ENCODE assay signal across 14 cellular contexts in the genomic region with DNA sequence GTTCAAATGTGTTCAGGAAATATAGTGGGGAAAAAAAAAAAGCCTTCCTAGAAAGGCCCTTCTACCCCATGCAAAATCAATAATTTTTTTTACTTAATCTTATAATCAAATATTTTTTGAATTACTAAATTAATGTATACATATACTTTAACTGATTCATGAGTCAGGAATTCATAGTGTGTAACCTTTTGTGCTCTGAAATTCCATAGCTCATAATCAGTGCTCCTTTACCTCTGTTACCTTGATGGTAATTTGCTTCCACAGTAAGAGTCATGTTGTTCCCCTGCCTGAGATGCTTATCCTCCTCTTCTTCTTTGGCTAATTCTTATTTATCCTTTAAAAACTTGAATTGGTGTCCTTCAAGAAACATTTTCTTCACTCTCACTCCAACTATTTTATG.
DNase-seq lines count a peak whose midpoint lies in the region; ATAC-seq and TF ChIP-seq lines count a peak whose summit lies in the region.
"Had no signal": no experiment of that assay in that cellular context is flagged by ENCODE, and none has a peak within 500 bp of the region (broad histone marks: within the 10 kb centered on the region; RNA-seq: fewer than 3 reads in every experiment).

No MANE protein-coding gene starts in this region.

- no peaks in the 10 kb centered on the region for H3K9me2 ChIP-seq in PC-9 (ENCODE audit: insufficient read depth)

- H2AFZ ChIP-seq in PC-9 (no peak overlapping the region), osteoblast (ENCODE audit: low read length) (no peak overlapping the region)

- H3K27ac ChIP-seq in PC-9: peak overlapping the region; percentile 57
- peak overlapping the region; percentile 45 for H3K27ac ChIP-seq in osteoblast (ENCODE audit: low read depth, low read length)

- H3K79me2 ChIP-seq in PC-9 (ENCODE audit: low read depth) (no peaks in the 10 kb centered on the region), osteoblast (ENCODE audit: insufficient read depth, low read length) (no peaks in the 10 kb centered on the region)

- H3K4me1 Mint-ChIP-seq in dendritic cell treated with granulocyte-macrophage colony-stimulating factor and Interleukin-4, amounts not matched to agents 40 ng/mL and 50 ng/mL, for 4 days (ENCODE audit: low read depth): peaks cover 15% of the 10 kb centered on the region

- TF ChIP-seq CTCF in PC-9 (conservative IDR thresholded peaks at IDR 0.05) (no peak), osteoblast (IDR thresholded peaks at IDR 0.05; ENCODE audit: extremely low read depth, low read depth, low read length) (no peak)

- ATAC-seq in GM18498 (IDR thresholded peaks at IDR 0.05; ENCODE audit: unreplicated experiment): no peak

- H3F3A ChIP-seq in PC-9 (ENCODE audit: insufficient read depth, low read depth): no peaks in the 10 kb centered on the region

- H3K36me3 Mint-ChIP-seq in dendritic cell treated with granulocyte-macrophage colony-stimulating factor and Interleukin-4, amounts not matched to agents 40 ng/mL and 50 ng/mL, for 4 days (ENCODE audit: low read depth): no peaks in the 10 kb centered on the region

- no peaks in the 10 kb centered on the region for H3K36me3 ChIP-seq in PC-9 (ENCODE audit: low read depth)
- H3K36me3 ChIP-seq in osteoblast (ENCODE audit: insufficient read depth, low read length): no peaks in the 10 kb centered on the region

- peak; percentile 22 for DNase-seq in EL
- peak in 1 of 2 experiments; percentile 47 for DNase-seq in PC-9
- DNase-seq in osteoblast (ENCODE audit: insufficient read length, low spot score, missing footprints): no peak
- DNase-seq in DMS53 treated with DMSO at 0.1 percent for 48 hours (lab: John Stamatoyannopoulos, UW; ENCODE audit: unreplicated experiment): no peak
- no peak for DNase-seq in NCI-H1105 treated with DMSO at 0.1 percent for 48 hours (lab: John Stamatoyannopoulos, UW)
- no peak for DNase-seq in NCI-H345 (lab: John Stamatoyannopoulos, UW)
- DNase-seq: CD4-positive, alpha-beta T cell; DMS79 treated with DMSO at 0.1 percent for 48 hours; GDM1; KBM-7; NCI-H2081 treated with DMSO at 0.1 percent for 48 hours; NCI-H524 had no signal

- BruUV-seq in PC-9 (replicated peaks; lab: Mats Ljungman, UMichigan): no TSS peak

- no peak overlapping the region for H3K4me3 ChIP-seq in PC-9
- H3K4me3 ChIP-seq in osteoblast (ENCODE audit: insufficient read depth, low read length): no peak overlapping the region

- CTCF ChIA-PET in PC-9 (lab: Charles Lee): no interaction called here

- H3K9me3 ChIP-seq in PC-9 (ENCODE audit: insufficient read depth, low read depth) (no peaks in the 10 kb centered on the region), osteoblast (ENCODE audit: low read depth, low read length) (no peaks in the 10 kb centered on the region)

- intact Hi-C loops in PC-9 (cut with micrococcal nuclease; ENCODE audit: unreplicated experiment): no loop called here
- intact Hi-C loops in dendritic cell treated with granulocyte-macrophage colony-stimulating factor and Interleukin-4, amounts not matched to agents 40 ng/mL and 50 ng/mL, for 4 days (cut with micrococcal nuclease): no loop called here

- no peak overlapping the region for H3K4me3 Mint-ChIP-seq in dendritic cell treated with granulocyte-macrophage colony-stimulating factor and Interleukin-4, amounts not matched to agents 40 ng/mL and 50 ng/mL, for 4 days
- H3K4me3 Mint-ChIP-seq: CD4-positive, alpha-beta T cell had no signal

- POLR2A ChIA-PET in PC-9 (lab: Charles Lee; ENCODE audit: unreplicated experiment): no interaction called here

- H3K9me3 Mint-ChIP-seq in dendritic cell treated with granulocyte-macrophage colony-stimulating factor and Interleukin-4, amounts not matched to agents 40 ng/mL and 50 ng/mL, for 4 days: no peaks in the 10 kb centered on the region
- H3K9me3 Mint-ChIP-seq: CD4-positive, alpha-beta T cell had no signal

- H3K27me3 Mint-ChIP-seq in dendritic cell treated with granulocyte-macrophage colony-stimulating factor and Interleukin-4, amounts not matched to agents 40 ng/mL and 50 ng/mL, for 4 days: no peaks in the 10 kb centered on the region
- H3K27me3 Mint-ChIP-seq: CD4-positive, alpha-beta T cell had no signal

- H4K20me1 ChIP-seq in PC-9 (ENCODE audit: insufficient read depth) (no peaks in the 10 kb centered on the region), osteoblast (ENCODE audit: insufficient read depth, low read length) (no peaks in the 10 kb centered on the region)

- peak overlapping the region; percentile 13; the same call in 1 of the 2 replicates for H3K4me2 ChIP-seq in PC-9
- H3K4me2 ChIP-seq in osteoblast (ENCODE audit: insufficient read depth, low read length): no peak overlapping the region

- H3K4me1 ChIP-seq in PC-9 (replicated peaks; ENCODE audit: insufficient read depth): peaks cover 9% of the 10 kb centered on the region
- peaks cover 10% of the 10 kb centered on the region for H3K4me1 ChIP-seq in osteoblast (ENCODE audit: insufficient read depth, low read length)

- peak overlapping the region; percentile 63 for H3K27ac Mint-ChIP-seq in dendritic cell treated with granulocyte-macrophage colony-stimulating factor and Interleukin-4, amounts not matched to agents 40 ng/mL and 50 ng/mL, for 4 days
- H3K27ac Mint-ChIP-seq: CD4-positive, alpha-beta T cell had no signal

- H3K27me3 ChIP-seq in PC-9 (ENCODE audit: insufficient read depth, low read depth): no peaks in the 10 kb centered on the region
- H3K27me3 ChIP-seq in osteoblast (ENCODE audit: insufficient read depth, low read length): no peaks in the 10 kb centered on the region
